ENCODE assay signal across 1 cellular context in the genomic region with DNA sequence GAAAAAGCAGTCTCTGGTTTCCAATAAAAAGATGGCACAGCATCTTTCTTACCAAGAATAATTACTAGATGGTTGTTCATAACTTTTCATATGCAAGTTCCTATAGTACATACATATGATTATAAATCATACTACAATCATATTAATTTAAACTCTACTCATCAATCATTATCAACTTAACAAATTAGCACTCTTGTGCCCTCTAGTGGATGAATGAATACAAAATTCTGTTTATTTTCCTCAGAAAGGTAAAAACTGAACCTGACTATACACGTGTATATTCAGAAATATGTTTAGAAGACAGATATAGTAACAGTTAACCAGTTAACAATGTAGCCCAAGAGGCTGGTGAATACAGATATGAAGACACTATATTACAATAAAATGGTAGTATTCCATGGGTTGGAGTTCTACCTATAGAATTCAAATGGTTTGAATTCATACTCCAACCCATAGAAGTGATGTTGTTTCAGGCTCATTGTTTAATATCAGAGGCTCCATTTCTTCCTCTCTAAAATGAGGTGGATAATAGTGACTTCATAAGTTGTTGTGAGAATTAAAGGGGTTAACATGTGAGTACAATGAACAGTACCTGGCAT.
TF ChIP-seq lines count a peak whose summit lies in the region.

No MANE protein-coding gene starts in this region.

TF ChIP-seq in GM23338, 12 proteins besides CTCF, POLR2A, EP300 and RAD21 (continued from another document):
- no peak for TF ChIP-seq ETS1 (IDR thresholded peaks at IDR 0.05)
- TF ChIP-seq POLR2AphosphoS5 (IDR thresholded peaks at IDR 0.05; ENCODE audit: low read depth) = no peak
- no peak for TF ChIP-seq STAT1 (IDR thresholded peaks at IDR 0.05; ENCODE audit: unreplicated experiment)
- TF ChIP-seq ZNF114 (CRISPR knock-in tag; IDR thresholded peaks at IDR 0.05) = no peak
- no peak for TF ChIP-seq EZH2phosphoT487 (IDR thresholded peaks at IDR 0.05; ENCODE audit: unreplicated experiment)
- TF ChIP-seq EZH2 (IDR thresholded peaks at IDR 0.05; ENCODE audit: low read depth, unreplicated experiment) = no peak
- TF ChIP-seq NANOG (IDR thresholded peaks at IDR 0.05; ENCODE audit: borderline replicate concordance) = no peak
- TF ChIP-seq CREB1 (CRISPR knock-in tag; IDR thresholded peaks at IDR 0.05; ENCODE audit: low read depth) = no peak
